ENCODE assay signal across 8 cellular contexts in the genomic region with DNA sequence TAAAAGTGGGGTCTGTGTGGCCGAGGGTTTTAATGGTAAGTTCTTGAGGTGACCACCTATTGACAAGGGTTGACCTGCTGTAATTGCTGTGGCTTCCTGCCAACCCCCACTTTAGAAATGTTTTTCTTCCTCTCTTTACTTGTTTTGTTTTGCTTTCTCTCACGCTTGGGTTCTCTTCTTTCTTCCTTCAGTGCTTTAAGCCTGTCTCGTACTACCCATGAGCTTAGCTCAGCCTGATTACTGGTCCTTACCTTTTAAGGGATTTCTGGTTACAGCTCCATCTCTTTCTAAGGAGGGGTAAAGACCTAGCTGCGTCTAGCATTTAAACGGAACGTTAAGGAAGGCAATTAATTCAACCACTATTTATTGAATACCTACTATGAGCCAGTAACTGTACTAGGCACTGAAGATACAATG. TPM values are rescaled to one million over a fixed set of nuclear protein-coding genes. Genes with fewer than 3 reads are reported as not detected.
A peak's percentile ranks its signal among the peaks of the same experiment; 100 is the strongest.
DNase-seq lines count a peak whose midpoint lies in the region; ATAC-seq and TF ChIP-seq lines count a peak whose summit lies in the region.

No MANE protein-coding gene starts in this region.

- H2AFZ ChIP-seq in GM23338 = peak overlapping the region; percentile 11; the same call in 1 of the 2 replicates

- peak overlapping the region; percentile 96 for H3K27ac ChIP-seq in GM23338 (ENCODE audit: low read depth)

- no peaks in the 10 kb centered on the region for H3K9me2 ChIP-seq in GM23338 (ENCODE audit: insufficient read depth)

- no peaks in the 10 kb centered on the region; the same call in 2 of the 3 replicates for H3K9me3 Mint-ChIP-seq in GM23338
- no peaks in the 10 kb centered on the region for H3K9me3 Mint-ChIP-seq in activated naive CD8-positive, alpha-beta T cell treated with anti-CD3 and anti-CD28 coated beads, Interleukin-2, amount 50 U/mL, for 24 hours
- no peaks in the 10 kb centered on the region for H3K9me3 Mint-ChIP-seq in stimulated activated naive B cell treated with anti-CD40 and anti-IgM and Interleukin-4, amounts not matched to agents 10 μg/mL and 1 μg/mL and 100 μg/mL, for 72 hours

- peaks cover 7% of the 10 kb centered on the region for H4K20me1 ChIP-seq in GM23338 (replicated peaks; ENCODE audit: insufficient read depth)

- no peaks in the 10 kb centered on the region; the same call in 2 of the 3 replicates for H3K36me3 Mint-ChIP-seq in GM23338 (ENCODE audit: low read depth)
- H3K36me3 Mint-ChIP-seq in activated naive CD8-positive, alpha-beta T cell treated with anti-CD3 and anti-CD28 coated beads, Interleukin-2, amount 50 U/mL, for 24 hours (ENCODE audit: low read depth) = no peaks in the 10 kb centered on the region
- H3K36me3 Mint-ChIP-seq in stimulated activated naive B cell treated with anti-CD40 and anti-IgM and Interleukin-4, amounts not matched to agents 10 μg/mL and 1 μg/mL and 100 μg/mL, for 72 hours = peaks cover 4 to 5% of the 10 kb centered on the region in 2 donors

- peak overlapping the region; percentile 79 for H3K4me2 ChIP-seq in GM23338

- peak overlapping the region; percentile 100 for H3K4me3 Mint-ChIP-seq in GM23338
- peak overlapping the region; percentile 93 for H3K4me3 Mint-ChIP-seq in activated naive CD8-positive, alpha-beta T cell treated with anti-CD3 and anti-CD28 coated beads, Interleukin-2, amount 50 U/mL, for 24 hours
- peak overlapping the region; percentile 87 to 91 for H3K4me3 Mint-ChIP-seq in stimulated activated naive B cell treated with anti-CD40 and anti-IgM and Interleukin-4, amounts not matched to agents 10 μg/mL and 1 μg/mL and 100 μg/mL, for 72 hours

- TF ChIP-seq CTCF in GM23338 (conservative IDR thresholded peaks at IDR 0.05; ENCODE audit: low read depth in 2 of 2) = no peak

- no peaks in the 10 kb centered on the region for H3K9me3 ChIP-seq in iPS-18c (ENCODE audit: control insufficient read depth, insufficient read depth, low read length)

- peaks cover 39% of the 10 kb centered on the region for H3K79me2 ChIP-seq in GM23338 (replicated peaks; ENCODE audit: insufficient read depth)

- peaks cover 24% of the 10 kb centered on the region; the same call in 2 of the 3 replicates for H3K4me1 Mint-ChIP-seq in GM23338
- peaks cover 37% of the 10 kb centered on the region for H3K4me1 Mint-ChIP-seq in activated naive CD8-positive, alpha-beta T cell treated with anti-CD3 and anti-CD28 coated beads, Interleukin-2, amount 50 U/mL, for 24 hours
- peaks cover 13 to 14% of the 10 kb centered on the region in 2 donors for H3K4me1 Mint-ChIP-seq in stimulated activated naive B cell treated with anti-CD40 and anti-IgM and Interleukin-4, amounts not matched to agents 10 μg/mL and 1 μg/mL and 100 μg/mL, for 72 hours

- H3K36me3 ChIP-seq in GM23338 (ENCODE audit: insufficient read depth) = no peaks in the 10 kb centered on the region

- H3K4me3 ChIP-seq in GM23338 = peak overlapping the region; percentile 81
- peak overlapping the region; percentile 90 for H3K4me3 ChIP-seq in iPS-18c (ENCODE audit: insufficient read depth, low read depth, low read length)

- H3K4me1 ChIP-seq in GM23338 (ENCODE audit: insufficient read depth) = peaks cover 23% of the 10 kb centered on the region

- peak; percentile 9 for ATAC-seq in GM23338
- ATAC-seq in activated naive CD8-positive, alpha-beta T cell treated with anti-CD3 and anti-CD28 coated beads, Interleukin-2, amount 50 U/mL, for 24 hours = no peak
- peak; percentile 11 to 12 for ATAC-seq in stimulated activated naive B cell treated with anti-CD40 and anti-IgM and Interleukin-4, amounts not matched to agents 10 μg/mL and 1 μg/mL and 100 μg/mL, for 72 hours (replicated peaks)

- DNase-seq in NCI-H2227 (lab: John Stamatoyannopoulos, UW; ENCODE audit: unreplicated experiment) (peak; percentile 50), NCI-H2227 treated with DMSO at 0.1 percent for 48 hours (lab: John Stamatoyannopoulos, UW) (no peak), GM23338 (ENCODE audit: low spot score) (peak; percentile 33), M059J (ENCODE audit: low read depth) (peak; percentile 67)
- no peak for DNase-seq in activated naive CD8-positive, alpha-beta T cell treated with anti-CD3 and anti-CD28 coated beads, Interleukin-2, amount 50 U/mL, for 24 hours
- no peak for DNase-seq in stimulated activated naive B cell treated with anti-CD40 and anti-IgM and Interleukin-4, amounts not matched to agents 10 μg/mL and 1 μg/mL and 100 μg/mL, for 72 hours
- no peak for DNase-seq in stimulated activated CD4-positive, alpha-beta T cell treated with anti-CD3 and anti-CD28 coated beads, Interleukin-12 subunit alpha, Interleukin-12 subunit beta, amount 100 ng/mL, for 4 hours

- peak overlapping the region; percentile 99 for H3K27ac Mint-ChIP-seq in GM23338
- peak overlapping the region; percentile 97 for H3K27ac Mint-ChIP-seq in activated naive CD8-positive, alpha-beta T cell treated with anti-CD3 and anti-CD28 coated beads, Interleukin-2, amount 50 U/mL, for 24 hours
- H3K27ac Mint-ChIP-seq in stimulated activated naive B cell treated with anti-CD40 and anti-IgM and Interleukin-4, amounts not matched to agents 10 μg/mL and 1 μg/mL and 100 μg/mL, for 72 hours = peak overlapping the region; percentile 98

- peaks cover 12% of the 10 kb centered on the region for H3K27me3 Mint-ChIP-seq in GM23338 (ENCODE audit: insufficient read depth, low read depth, poor library complexity)
- H3K27me3 Mint-ChIP-seq in activated naive CD8-positive, alpha-beta T cell treated with anti-CD3 and anti-CD28 coated beads, Interleukin-2, amount 50 U/mL, for 24 hours = no peaks in the 10 kb centered on the region
- H3K27me3 Mint-ChIP-seq in stimulated activated naive B cell treated with anti-CD40 and anti-IgM and Interleukin-4, amounts not matched to agents 10 μg/mL and 1 μg/mL and 100 μg/mL, for 72 hours = no peaks in the 10 kb centered on the region

- no peaks in the 10 kb centered on the region for H3F3A ChIP-seq in GM23338 (replicated peaks; ENCODE audit: low read depth)

- no peaks in the 10 kb centered on the region for H3K27me3 ChIP-seq in GM23338 (ENCODE audit: insufficient read depth)

TF ChIP-seq in GM23338, 12 proteins besides CTCF, POLR2A, EP300 and RAD21 (continues in another document):
- no peak for TF ChIP-seq ZNF331 (CRISPR knock-in tag; IDR thresholded peaks at IDR 0.05; ENCODE audit: low read depth)
- TF ChIP-seq, protein P1, sequence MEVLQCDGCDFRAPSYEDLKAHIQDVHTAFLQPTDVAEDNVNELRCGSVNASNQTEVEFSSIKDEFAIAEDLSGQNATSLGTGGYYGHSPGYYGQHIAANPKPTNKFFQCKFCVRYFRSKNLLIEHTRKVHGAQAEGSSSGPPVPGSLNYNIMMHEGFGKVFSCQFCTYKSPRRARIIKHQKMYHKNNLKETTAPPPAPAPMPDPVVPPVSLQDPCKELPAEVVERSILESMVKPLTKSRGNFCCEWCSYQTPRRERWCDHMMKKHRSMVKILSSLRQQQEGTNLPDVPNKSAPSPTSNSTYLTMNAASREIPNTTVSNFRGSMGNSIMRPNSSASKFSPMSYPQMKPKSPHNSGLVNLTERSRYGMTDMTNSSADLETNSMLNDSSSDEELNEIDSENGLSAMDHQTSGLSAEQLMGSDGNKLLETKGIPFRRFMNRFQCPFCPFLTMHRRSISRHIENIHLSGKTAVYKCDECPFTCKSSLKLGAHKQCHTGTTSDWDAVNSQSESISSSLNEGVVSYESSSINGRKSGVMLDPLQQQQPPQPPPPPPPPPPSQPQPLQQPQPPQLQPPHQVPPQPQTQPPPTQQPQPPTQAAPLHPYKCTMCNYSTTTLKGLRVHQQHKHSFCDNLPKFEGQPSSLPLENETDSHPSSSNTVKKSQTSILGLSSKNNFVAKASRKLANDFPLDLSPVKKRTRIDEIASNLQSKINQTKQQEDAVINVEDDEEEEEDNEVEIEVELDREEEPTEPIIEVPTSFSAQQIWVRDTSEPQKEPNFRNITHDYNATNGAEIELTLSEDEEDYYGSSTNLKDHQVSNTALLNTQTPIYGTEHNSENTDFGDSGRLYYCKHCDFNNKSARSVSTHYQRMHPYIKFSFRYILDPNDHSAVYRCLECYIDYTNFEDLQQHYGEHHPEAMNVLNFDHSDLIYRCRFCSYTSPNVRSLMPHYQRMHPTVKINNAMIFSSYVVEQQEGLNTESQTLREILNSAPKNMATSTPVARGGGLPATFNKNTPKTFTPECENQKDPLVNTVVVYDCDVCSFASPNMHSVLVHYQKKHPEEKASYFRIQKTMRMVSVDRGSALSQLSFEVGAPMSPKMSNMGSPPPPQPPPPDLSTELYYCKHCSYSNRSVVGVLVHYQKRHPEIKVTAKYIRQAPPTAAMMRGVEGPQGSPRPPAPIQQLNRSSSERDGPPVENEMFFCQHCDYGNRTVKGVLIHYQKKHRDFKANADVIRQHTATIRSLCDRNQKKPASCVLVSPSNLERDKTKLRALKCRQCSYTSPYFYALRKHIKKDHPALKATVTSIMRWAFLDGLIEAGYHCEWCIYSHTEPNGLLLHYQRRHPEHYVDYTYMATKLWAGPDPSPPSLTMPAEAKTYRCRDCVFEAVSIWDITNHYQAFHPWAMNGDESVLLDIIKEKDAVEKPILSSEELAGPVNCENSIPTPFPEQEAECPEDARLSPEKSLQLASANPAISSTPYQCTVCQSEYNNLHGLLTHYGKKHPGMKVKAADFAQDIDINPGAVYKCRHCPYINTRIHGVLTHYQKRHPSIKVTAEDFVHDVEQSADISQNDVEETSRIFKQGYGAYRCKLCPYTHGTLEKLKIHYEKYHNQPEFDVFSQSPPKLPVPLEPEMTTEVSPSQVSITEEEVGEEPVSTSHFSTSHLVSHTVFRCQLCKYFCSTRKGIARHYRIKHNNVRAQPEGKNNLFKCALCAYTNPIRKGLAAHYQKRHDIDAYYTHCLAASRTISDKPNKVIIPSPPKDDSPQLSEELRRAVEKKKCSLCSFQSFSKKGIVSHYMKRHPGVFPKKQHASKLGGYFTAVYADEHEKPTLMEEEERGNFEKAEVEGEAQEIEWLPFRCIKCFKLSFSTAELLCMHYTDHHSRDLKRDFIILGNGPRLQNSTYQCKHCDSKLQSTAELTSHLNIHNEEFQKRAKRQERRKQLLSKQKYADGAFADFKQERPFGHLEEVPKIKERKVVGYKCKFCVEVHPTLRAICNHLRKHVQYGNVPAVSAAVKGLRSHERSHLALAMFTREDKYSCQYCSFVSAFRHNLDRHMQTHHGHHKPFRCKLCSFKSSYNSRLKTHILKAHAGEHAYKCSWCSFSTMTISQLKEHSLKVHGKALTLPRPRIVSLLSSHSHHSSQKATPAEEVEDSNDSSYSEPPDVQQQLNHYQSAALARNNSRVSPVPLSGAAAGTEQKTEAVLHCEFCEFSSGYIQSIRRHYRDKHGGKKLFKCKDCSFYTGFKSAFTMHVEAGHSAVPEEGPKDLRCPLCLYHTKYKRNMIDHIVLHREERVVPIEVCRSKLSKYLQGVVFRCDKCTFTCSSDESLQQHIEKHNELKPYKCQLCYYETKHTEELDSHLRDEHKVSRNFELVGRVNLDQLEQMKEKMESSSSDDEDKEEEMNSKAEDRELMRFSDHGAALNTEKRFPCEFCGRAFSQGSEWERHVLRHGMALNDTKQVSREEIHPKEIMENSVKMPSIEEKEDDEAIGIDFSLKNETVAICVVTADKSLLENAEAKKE (CRISPR knock-in tag; IDR thresholded peaks at IDR 0.05) = no peak
- TF ChIP-seq JUNB (IDR thresholded peaks at IDR 0.05; ENCODE audit: unreplicated experiment) = no peak
- TF ChIP-seq CREB1 (CRISPR knock-in tag; IDR thresholded peaks at IDR 0.05; ENCODE audit: low read depth) = no peak

RNA-seq across cellular contexts. Expression of gene PPP1R12A, which starts 0.7 kb away (rescaled TPM):
- total RNA-seq in GM23338 (2014; rRNA removed; shearing (Covaris generic)) = 83.7 and 91.6 TPM in 2 replicates
- polyA plus RNA-seq in GM23338 (2016; fragmentation: Nextera tagmentation; extraction: Ambion mirVana) = 124 and 146 TPM in 2 replicates
- 40.7 and 68.5 TPM in 2 replicates for total RNA-seq in M059J (2014; rRNA removed; shearing (Covaris generic))

Comparison
In these comparisons a context has a peak if more than half of its experiments do, and no peak if none do; other contexts are left out.
1. DNase-seq: peak in NCI-H2227 (single experiment), GM23338 (single experiment) and M059J (single experiment); none in NCI-H2227 treated with DMSO at 0.1 percent for 48 hours (single experiment), activated naive CD8-positive, alpha-beta T cell treated with anti-CD3 and anti-CD28 coated beads, Interleukin-2, amount 50 U/mL, for 24 hours (single experiment), stimulated activated naive B cell treated with anti-CD40 and anti-IgM and Interleukin-4, amounts not matched to agents 10 μg/mL and 1 μg/mL and 100 μg/mL, for 72 hours (single experiment) and stimulated activated CD4-positive, alpha-beta T cell treated with anti-CD3 and anti-CD28 coated beads, Interleukin-12 subunit alpha, Interleukin-12 subunit beta, amount 100 ng/mL, for 4 hours (single experiment).
2. Peak in every context shown above with its lines, with median percentiles within 50 percentile points of each other: H3K27ac Mint-ChIP-seq and H3K4me3 Mint-ChIP-seq.